In the genomic region with DNA sequence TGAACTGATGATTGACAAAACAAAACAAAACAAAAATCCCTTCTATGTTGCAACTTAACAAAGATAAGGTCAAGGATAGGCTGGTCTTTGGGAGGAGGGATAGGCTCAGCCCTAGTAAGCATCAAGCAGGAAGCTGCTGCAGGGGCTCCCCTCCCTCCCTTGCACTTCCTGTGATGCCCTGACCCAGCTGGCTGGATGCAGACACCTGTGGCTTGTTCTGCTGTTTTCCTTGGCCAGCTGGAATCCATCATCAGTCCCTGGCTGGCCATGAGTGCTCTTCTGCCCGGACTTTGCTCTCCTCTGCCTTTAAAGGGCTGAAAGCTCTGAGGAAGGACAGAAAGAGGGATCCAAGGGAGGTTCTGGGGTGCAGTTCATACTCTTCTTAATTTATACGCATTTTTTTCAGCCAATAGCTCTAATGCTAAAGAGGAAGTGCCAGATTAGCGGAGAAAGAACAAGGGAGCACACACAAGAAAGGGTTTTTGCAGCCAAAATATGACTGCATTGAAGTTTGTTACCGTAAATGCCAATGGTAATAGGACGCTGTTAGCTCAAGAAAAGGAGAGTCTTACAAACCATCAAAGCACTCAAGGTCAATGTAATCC, we compare ENCODE assay signal across 11 cellular contexts. TPM values are rescaled to one million over a fixed set of nuclear protein-coding genes. Genes with fewer than 3 reads are reported as not detected.
DNase-seq lines count a peak whose midpoint lies in the region; ATAC-seq and TF ChIP-seq lines count a peak whose summit lies in the region.
"Had no signal": no experiment of that assay in that cellular context is flagged by ENCODE, and none has a peak within 500 bp of the region (broad histone marks: within the 10 kb centered on the region; RNA-seq: fewer than 3 reads in every experiment).

No MANE protein-coding gene starts in this region.

- no peaks in the 10 kb centered on the region for H4K20me1 ChIP-seq in BLaER1 treated with 17β-estradiol and CSF1 and Interleukin-3, amounts not matched to agents 10 nM and 100 nM

- no peaks in the 10 kb centered on the region for H3K36me3 Mint-ChIP-seq in T-cell
- H3K36me3 Mint-ChIP-seq: CD14-positive monocyte had no signal

- CTCF ChIA-PET in T-cell (lab: Charles Lee) (no interaction called here), A673 (lab: Charles Lee) (no interaction called here)

- peak overlapping the region in 8 of 11 experiments; percentile 4 to 37 (median 22); a peak in 9 of 22 replicates for H3K4me2 ChIP-seq in BLaER1 treated with 17β-estradiol and CSF1 and Interleukin-3, amounts not matched to agents 10 nM and 100 nM

- no peaks in the 10 kb centered on the region for H3K9me3 Mint-ChIP-seq in T-cell

- H3K27ac ChIP-seq in BLaER1 treated with 17β-estradiol and CSF1 and Interleukin-3, amounts not matched to agents 10 nM and 100 nM, result no peak overlapping the region; a peak in 1 of 22 replicates
- H3K27ac ChIP-seq in A673 (ENCODE audit: low read depth, low read length, poor library complexity, severe bottlenecking) (no peak overlapping the region), tibial artery (no peak overlapping the region)
- H3K27ac ChIP-seq: HL-60 had no signal

- no peaks in the 10 kb centered on the region for H3K27me3 ChIP-seq in BLaER1 treated with 17β-estradiol and CSF1 and Interleukin-3, amounts not matched to agents 10 nM and 100 nM
- H3K27me3 ChIP-seq in A673 (replicated peaks; ENCODE audit: insufficient read depth, low read depth, low read length, poor library complexity) (no peaks in the 10 kb centered on the region), tibial artery (no peaks in the 10 kb centered on the region)

- H3K27ac Mint-ChIP-seq in T-cell, result peak overlapping the region; percentile 9 to 56

- peaks cover 6 to 8% (median 8%) of the 10 kb centered on the region in 3 donors for H3K4me1 Mint-ChIP-seq in T-cell
- H3K4me1 Mint-ChIP-seq: CD14-positive monocyte had no signal

- no TSS peak for BruUV-seq in A673 (replicated peaks; lab: Mats Ljungman, UMichigan)

- H3K27me3 Mint-ChIP-seq in T-cell, result peaks cover 1 to 6% of the 10 kb centered on the region in 2 donors

- H3K36me3 ChIP-seq in BLaER1 treated with 17β-estradiol and CSF1 and Interleukin-3, amounts not matched to agents 10 nM and 100 nM, result peaks cover 0 to 4% (median 0%) of the 10 kb centered on the region in 11 experiments; a peak in 3 of 22 replicates
- H3K36me3 ChIP-seq in A673 (ENCODE audit: insufficient read depth, low read length, poor library complexity, severe bottlenecking) (no peaks in the 10 kb centered on the region), tibial artery (peaks cover 2 to 3% (median 2%) of the 10 kb centered on the region in 3 donors)

- DNase-seq in LHCN-M2 (ENCODE audit: low read depth) (peak; percentile 22), T-cell (no peak), kidney tubule cell (ENCODE audit: low spot score) (peak; percentile 34), A673 (ENCODE audit: low spot score) (no peak), tibial artery (no peak)
- DNase-seq: midbrain had no signal

- TF ChIP-seq CTCF in A673 (conservative IDR thresholded peaks at IDR 0.05; ENCODE audit: low read depth, low read length), result no peak
- TF ChIP-seq CTCF in tibial artery (IDR thresholded peaks at IDR 0.05), result no peak

- POLR2A ChIA-PET in T-cell (lab: Charles Lee) (no interaction called here), A673 (lab: Charles Lee; ENCODE audit: low non-redundant PET) (no interaction called here)

- no peak overlapping the region for H3K9ac ChIP-seq in BLaER1 treated with 17β-estradiol and CSF1 and Interleukin-3, amounts not matched to agents 10 nM and 100 nM

- H3K4me3 ChIP-seq in BLaER1 treated with 17β-estradiol and CSF1 and Interleukin-3, amounts not matched to agents 10 nM and 100 nM, result no peak overlapping the region
- H3K4me3 ChIP-seq in A673 (ENCODE audit: low read depth, low read length, poor library complexity, severe bottlenecking), result no peak overlapping the region
- H3K4me3 ChIP-seq in tibial artery, result no peak overlapping the region

- peaks cover 0 to 11% (median 7%) of the 10 kb centered on the region in 10 experiments; a peak in 13 of 20 replicates for H3K4me1 ChIP-seq in BLaER1 treated with 17β-estradiol and CSF1 and Interleukin-3, amounts not matched to agents 10 nM and 100 nM
- H3K4me1 ChIP-seq in A673 (ENCODE audit: insufficient read depth, low read length, poor library complexity, severe bottlenecking), result peaks cover 9% of the 10 kb centered on the region
- H3K4me1 ChIP-seq in tibial artery, result peaks cover 0 to 8% (median 4%) of the 10 kb centered on the region in 4 donors

- peak overlapping the region in 1 of 3 donors; percentile 15 for H3K4me3 Mint-ChIP-seq in T-cell
- H3K4me3 Mint-ChIP-seq: CD14-positive monocyte had no signal

- H3K9me3 ChIP-seq in BLaER1 treated with 17β-estradiol and CSF1 and Interleukin-3, amounts not matched to agents 10 nM and 100 nM (replicated peaks in 1 of 11), result no peaks in the 10 kb centered on the region
- H3K9me3 ChIP-seq in A673 (ENCODE audit: low read depth, low read length, poor library complexity, severe bottlenecking) (no peaks in the 10 kb centered on the region), tibial artery (no peaks in the 10 kb centered on the region)

- ATAC-seq in T-cell (replicated peaks in 1 of 4), result peak in 1 of 4 experiments; percentile 42
- no peak for ATAC-seq in GM18909 (IDR thresholded peaks at IDR 0.05; ENCODE audit: poor library complexity, unreplicated experiment)
- no peak for ATAC-seq in GM21786 (IDR thresholded peaks at IDR 0.05; ENCODE audit: unreplicated experiment)

- intact Hi-C loops in A673 (cut with micrococcal nuclease; ENCODE audit: unreplicated experiment) (no loop called here), tibial artery (cut with DNase I; ENCODE audit: low total_unique reads) (no loop called here)

RNA-seq across cellular contexts. Expression of gene UBE2U, which starts 19.9 kb away (rescaled TPM):
- total RNA-seq in LHCN-M2 (2014; rRNA removed), result not detected in 2 replicates
- not detected for polyA plus RNA-seq in LHCN-M2 (2012)
- total RNA-seq in T-cell, result not detected
- not detected in 2 replicates for total RNA-seq in A673 (2021)
- polyA plus RNA-seq: CD14-positive monocyte had no signal

Comparison
In these comparisons a context has a peak if more than half of its experiments do, and no peak if none do; other contexts are left out.
1. DNase-seq: peak in LHCN-M2 (single experiment) and kidney tubule cell (single experiment); none in T-cell (0 of 34), A673 (single experiment) and tibial artery (0 of 2).